8 cellular contexts compared by ENCODE assay signal in genomic region chr1:87151500-87152421, GRCh38.
DNase-seq lines count a peak whose midpoint lies in the region; ATAC-seq and TF ChIP-seq lines count a peak whose summit lies in the region.

No MANE protein-coding gene starts in this region.

- TF ChIP-seq POLR2A in esophagus squamous epithelium (IDR thresholded peaks at IDR 0.05), result no peak

- H3K4me3 Mint-ChIP-seq in CD8-positive, alpha-beta memory T cell, result peak overlapping the region in 6 of 7 donors; percentile 77 to 91 (median 80)
- H3K4me3 Mint-ChIP-seq in naive thymus-derived CD8-positive, alpha-beta T cell, result peak overlapping the region; percentile 75 to 96 (median 90)
- H3K4me3 Mint-ChIP-seq in HFFc6, result no peak overlapping the region

- H3K36me3 Mint-ChIP-seq in CD8-positive, alpha-beta memory T cell, result no peaks in the 10 kb centered on the region
- no peaks in the 10 kb centered on the region for H3K36me3 Mint-ChIP-seq in naive thymus-derived CD8-positive, alpha-beta T cell
- H3K36me3 Mint-ChIP-seq in HFFc6 (ENCODE audit: low read depth), result no peaks in the 10 kb centered on the region

- CTCF ChIA-PET in CD8-positive, alpha-beta memory T cell (lab: Charles Lee), result no interaction called here

- H3K4me3 ChIP-seq in CD8-positive, alpha-beta memory T cell (ENCODE audit: low read length), result peak overlapping the region; percentile 54
- H3K4me3 ChIP-seq in HL-60 (replicated peaks; ENCODE audit: insufficient read depth, low read length), result peak overlapping the region; percentile 15
- peak overlapping the region in 3 of 4 donors; percentile 27 to 61 (median 33) for H3K4me3 ChIP-seq in esophagus squamous epithelium

- no peak overlapping the region for H3K27ac ChIP-seq in CD8-positive, alpha-beta memory T cell (ENCODE audit: low read depth, low read length)
- H3K27ac ChIP-seq in HL-60 (replicated peaks) (peak overlapping the region; percentile 78), esophagus squamous epithelium (peak overlapping the region; percentile 10 to 73 (median 56))

- TF ChIP-seq CTCF in HL-60 (IDR thresholded peaks at IDR 0.05; ENCODE audit: insufficient read depth, low read length) (no peak), esophagus squamous epithelium (IDR thresholded peaks at IDR 0.05) (peak in 5 of 6 experiments; percentile 21 to 53 (median 33)), HFFc6 (IDR thresholded peaks at IDR 0.05) (no peak)

- peak in 1 of 5 donors; percentile 12 for DNase-seq in CD8-positive, alpha-beta memory T cell
- peak; percentile 82 to 92 for DNase-seq in HL-60 (ENCODE audit: low read depth in 1 of 2, low spot score in 1 of 2)
- DNase-seq in activated CD4-positive, alpha-beta T cell treated with anti-CD3 and anti-CD28 coated beads, Interleukin-2, amount 50 U/mL, for 48 hours, result peak; percentile 42 to 47
- no peak for DNase-seq in esophagus squamous epithelium (lab: John Stamatoyannopoulos, UW)
- DNase-seq in naive thymus-derived CD8-positive, alpha-beta T cell, result peak in 6 of 10 donors; percentile 2 to 24 (median 20)
- peak; percentile 52 for DNase-seq in superior temporal gyrus (ENCODE audit: extremely low spot score)
- no peak for DNase-seq in HFFc6

- no peaks in the 10 kb centered on the region for H3K9me3 ChIP-seq in CD8-positive, alpha-beta memory T cell (ENCODE audit: low read length)
- H3K9me3 ChIP-seq in esophagus squamous epithelium, result no peaks in the 10 kb centered on the region

- intact Hi-C loops in esophagus squamous epithelium (cut with DNase I), result no loop called here

- WGBS in esophagus squamous epithelium, 2 donors, result 22 to 27% methylated on average over 16 to 36 of the region's 45 CpGs

- H3K9me3 Mint-ChIP-seq in CD8-positive, alpha-beta memory T cell, result no peaks in the 10 kb centered on the region
- H3K9me3 Mint-ChIP-seq in naive thymus-derived CD8-positive, alpha-beta T cell, result no peaks in the 10 kb centered on the region
- no peaks in the 10 kb centered on the region for H3K9me3 Mint-ChIP-seq in HFFc6

- no peaks in the 10 kb centered on the region for H3K36me3 ChIP-seq in CD8-positive, alpha-beta memory T cell (ENCODE audit: insufficient read depth, low read length)
- H3K36me3 ChIP-seq in esophagus squamous epithelium, result no peaks in the 10 kb centered on the region

- H3K4me1 Mint-ChIP-seq in CD8-positive, alpha-beta memory T cell, result peaks cover 9 to 17% (median 14%) of the 10 kb centered on the region in 3 donors
- peaks cover 5 to 15% (median 10%) of the 10 kb centered on the region in 4 donors for H3K4me1 Mint-ChIP-seq in naive thymus-derived CD8-positive, alpha-beta T cell
- H3K4me1 Mint-ChIP-seq in HFFc6 (ENCODE audit: low read depth), result peaks cover 13% of the 10 kb centered on the region

- H3K27me3 Mint-ChIP-seq in CD8-positive, alpha-beta memory T cell, result peaks cover 32 to 70% of the 10 kb centered on the region in 2 donors
- H3K27me3 Mint-ChIP-seq in naive thymus-derived CD8-positive, alpha-beta T cell, result peaks cover 19 to 80% (median 35%) of the 10 kb centered on the region in 5 donors
- peaks cover 7% of the 10 kb centered on the region for H3K27me3 Mint-ChIP-seq in HFFc6 (ENCODE audit: insufficient read depth)

- H3K27me3 ChIP-seq in CD8-positive, alpha-beta memory T cell (ENCODE audit: insufficient read depth, low read length, poor library complexity, severe bottlenecking), result peaks cover 18% of the 10 kb centered on the region
- H3K27me3 ChIP-seq in HL-60 (ENCODE audit: insufficient read depth, poor library complexity, severe bottlenecking) (no peaks in the 10 kb centered on the region), esophagus squamous epithelium (no peaks in the 10 kb centered on the region)

- peak; percentile 31 for ATAC-seq in GM19468 (IDR thresholded peaks at IDR 0.05; ENCODE audit: extremely low read depth, unreplicated experiment)
- peak; percentile 61 to 78 for ATAC-seq in naive thymus-derived CD8-positive, alpha-beta T cell

- POLR2A ChIA-PET in CD8-positive, alpha-beta memory T cell (lab: Charles Lee), result no interaction called here
- POLR2A ChIA-PET in naive thymus-derived CD8-positive, alpha-beta T cell (lab: Charles Lee), result no interaction called here

- peaks cover 6% of the 10 kb centered on the region for H3K4me1 ChIP-seq in CD8-positive, alpha-beta memory T cell (ENCODE audit: insufficient read depth, low read length)
- H3K4me1 ChIP-seq in esophagus squamous epithelium, result peaks cover 0 to 47% (median 16%) of the 10 kb centered on the region in 3 donors

- peak overlapping the region in 1 of 8 donors; percentile 5 for H3K27ac Mint-ChIP-seq in CD8-positive, alpha-beta memory T cell
- peak overlapping the region in 4 of 10 donors; percentile 4 to 64 (median 18) for H3K27ac Mint-ChIP-seq in naive thymus-derived CD8-positive, alpha-beta T cell
- no peak overlapping the region for H3K27ac Mint-ChIP-seq in HFFc6

Comparison
In these comparisons a context has a peak if more than half of its experiments do, and no peak if none do; other contexts are left out.
1. DNase-seq: peak in HL-60 (2 of 2), activated CD4-positive, alpha-beta T cell treated with anti-CD3 and anti-CD28 coated beads, Interleukin-2, amount 50 U/mL, for 48 hours (2 of 2), naive thymus-derived CD8-positive, alpha-beta T cell (6 of 10) and superior temporal gyrus (single experiment); none in esophagus squamous epithelium (single experiment) and HFFc6 (single experiment).
2. CTCF ChIP-seq: peak in esophagus squamous epithelium (5 of 6); none in HL-60 (single experiment) and HFFc6 (single experiment).
3. Peak in every context shown above with its lines, with median percentiles within 50 percentile points of each other: H3K4me3 ChIP-seq.